In the genomic region with DNA sequence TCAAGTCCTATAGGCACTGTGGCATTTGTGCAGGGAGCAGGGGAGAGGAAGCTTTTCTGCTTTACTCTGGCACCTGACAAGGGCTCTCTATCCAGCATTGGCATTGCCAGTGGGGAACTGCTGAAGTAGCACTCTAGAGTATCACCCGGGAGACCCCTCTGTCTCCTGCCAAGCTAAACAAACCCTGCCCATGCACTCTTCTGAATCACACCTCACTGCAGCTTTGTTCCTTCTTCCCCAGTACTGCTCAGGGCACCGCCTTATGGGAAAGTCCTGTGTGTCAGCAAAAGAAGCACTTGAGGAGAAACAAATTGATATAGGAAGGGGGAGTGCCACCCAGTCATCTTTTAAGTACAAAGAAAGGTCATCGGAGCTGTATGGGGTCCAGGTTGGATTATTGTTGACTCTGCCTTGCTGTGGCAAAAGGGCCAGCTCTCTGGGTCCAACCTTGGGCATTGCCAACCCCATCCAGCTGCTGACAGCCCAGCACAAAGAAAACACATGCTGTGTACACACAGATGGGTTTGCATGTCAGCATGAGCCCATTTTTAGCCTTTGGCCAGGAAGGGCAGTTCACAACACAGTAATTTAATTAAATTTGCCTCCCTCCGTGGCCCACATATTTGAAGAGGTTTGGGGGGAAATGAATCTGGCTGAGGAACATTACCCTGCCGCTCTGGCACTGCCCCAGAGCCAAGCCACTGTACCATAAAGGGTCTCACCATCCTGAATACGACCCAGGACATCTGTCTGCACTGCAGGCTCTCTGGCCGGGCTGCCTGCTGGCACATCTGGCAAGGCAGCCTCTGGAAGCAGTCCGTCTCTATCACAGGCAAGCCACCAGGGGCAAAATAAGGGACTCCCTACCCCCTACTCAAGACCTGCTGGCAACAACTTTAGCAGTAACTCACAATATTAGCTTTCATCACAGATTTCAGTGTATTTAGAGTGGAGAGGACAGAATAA, we compare ENCODE assay signal across 10 cellular contexts. TPM values are rescaled to one million over a fixed set of nuclear protein-coding genes. Genes with fewer than 3 reads are reported as not detected.
DNase-seq lines count a peak whose midpoint lies in the region; ATAC-seq, FAIRE-seq and TF ChIP-seq lines count a peak whose summit lies in the region.
"Had no signal": no experiment of that assay in that cellular context is flagged by ENCODE, and none has a peak within 500 bp of the region (broad histone marks: within the 10 kb centered on the region; RNA-seq: fewer than 3 reads in every experiment).

No MANE protein-coding gene starts in this region.

- no peak for FAIRE-seq in pancreas (lab: Jason Lieb, UNC)

- H3K4me3 ChIP-seq in MG63 (no peak overlapping the region), pancreas (no peak overlapping the region)

- 60 to 66% methylated on average over 8 of the region's 8 CpGs for WGBS in pancreas, 2 donors

- intact Hi-C loops in pancreas (cut with DNase I), result no loop called here

- peaks cover 8 to 11% (median 9%) of the 10 kb centered on the region in 3 donors for H3K4me1 ChIP-seq in pancreas

- H3K9me3 ChIP-seq in MG63 (no peaks in the 10 kb centered on the region), pancreas (no peaks in the 10 kb centered on the region)

- TF ChIP-seq CTCF in pancreas (IDR thresholded peaks at IDR 0.05), result no peak

- H3K27me3 ChIP-seq in MG63 (no peaks in the 10 kb centered on the region), pancreas (no peaks in the 10 kb centered on the region)

- peak; percentile 44 to 84 (median 74) for ATAC-seq in pancreas
- no peak for ATAC-seq in HG03442 (IDR thresholded peaks at IDR 0.05; ENCODE audit: unreplicated experiment)
- ATAC-seq in GM21515 (IDR thresholded peaks at IDR 0.05; ENCODE audit: unreplicated experiment), result no peak

- H3K27ac ChIP-seq in epithelial cell of prostate, result peak overlapping the region; percentile 2
- peak overlapping the region in 1 of 4 donors; percentile 15 for H3K27ac ChIP-seq in pancreas

- DNase-seq in MG63, result peak; percentile 63
- peak; percentile 45 for DNase-seq in NCI-H446 treated with DMSO at 0.1 percent for 48 hours (lab: John Stamatoyannopoulos, UW)
- DNase-seq in epithelial cell of prostate (ENCODE audit: low read depth, low spot score), result peak; percentile 73
- peak in 1 of 6 donors; percentile 36 for DNase-seq in pancreas
- DNase-seq in HCEC 1CT, result no peak
- DNase-seq in OCI-M1 (lab: John Stamatoyannopoulos, UW), result no peak
- DNase-seq: NCI-H1436 treated with DMSO at 0.1 percent for 48 hours had no signal

- H3K36me3 ChIP-seq in MG63 (no peaks in the 10 kb centered on the region), pancreas (no peaks in the 10 kb centered on the region)

RNA-seq across cellular contexts. Expression of a gene that starts 13.1 kb away (rescaled TPM):
- not detected in 2 replicates for total RNA-seq in MG63 (2014; rRNA removed; shearing (Covaris generic); ENCODE audit: low replicate concordance)
- total RNA-seq in pancreas, result 1 to 10 TPM in 2 of 6 donors, under 1 TPM in 4; 0.42 to 1.6 (median 0.84) TPM
- 1 to 10 TPM in 1 of 2 donors, under 1 TPM in 1; 0.76 to 2.4 TPM for polyA plus RNA-seq in pancreas
- total RNA-seq: H4 had no signal

Comparison
In these comparisons a context has a peak if more than half of its experiments do, and no peak if none do; other contexts are left out.
1. DNase-seq: peak in MG63 (single experiment), NCI-H446 treated with DMSO at 0.1 percent for 48 hours (single experiment) and epithelial cell of prostate (single experiment); none in HCEC 1CT (single experiment) and OCI-M1 (single experiment).
2. ATAC-seq: peak in pancreas (4 of 4); none in HG03442 (single experiment) and GM21515 (single experiment).